In the genomic region with DNA sequence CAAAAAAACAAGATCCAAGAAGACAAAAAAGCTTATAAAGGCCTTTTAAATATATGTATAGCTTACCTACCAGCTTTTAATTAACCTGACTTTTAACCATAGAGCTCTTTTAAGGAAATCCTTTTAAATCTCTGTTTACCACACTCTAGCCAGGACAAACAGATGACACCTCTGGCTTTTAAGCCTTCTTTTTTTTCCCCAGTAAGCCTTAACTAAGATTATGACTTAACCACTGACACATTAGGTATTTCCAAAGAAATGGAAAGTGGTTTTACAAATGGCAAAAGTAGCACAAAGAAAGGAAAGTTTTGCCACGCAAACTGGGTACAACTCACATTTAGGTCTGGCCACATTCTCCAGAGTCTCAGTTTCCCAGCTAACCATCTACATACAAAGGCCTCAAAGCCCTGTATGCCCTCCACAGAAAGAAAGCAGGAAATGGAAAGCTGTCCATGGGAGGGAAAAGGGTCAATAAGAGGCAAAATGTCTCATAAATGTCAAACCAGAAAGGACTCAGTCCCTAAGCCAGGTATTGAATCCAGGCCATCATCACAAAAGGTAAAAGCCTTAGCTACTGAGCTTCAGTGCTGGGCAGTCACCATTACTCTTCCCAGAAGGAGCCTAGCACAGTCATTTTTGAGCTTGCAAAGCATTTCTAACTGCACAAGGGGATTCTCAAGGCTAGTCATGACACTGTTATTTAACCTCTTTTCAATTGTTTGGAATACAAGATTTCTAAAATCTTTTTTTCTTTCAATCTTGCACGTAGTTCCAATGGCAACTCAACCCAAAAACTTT, we compare ENCODE assay signal across 28 cellular contexts. TPM values are rescaled to one million over a fixed set of nuclear protein-coding genes. Genes with fewer than 3 reads are reported as not detected.
DNase-seq lines count a peak whose midpoint lies in the region; ATAC-seq, FAIRE-seq and TF ChIP-seq lines count a peak whose summit lies in the region.
"Had no signal": no experiment of that assay in that cellular context is flagged by ENCODE, and none has a peak within 500 bp of the region (broad histone marks: within the 10 kb centered on the region; RNA-seq: fewer than 3 reads in every experiment).

No MANE protein-coding gene starts in this region.

- H3K27me3 Mint-ChIP-seq in natural killer cell (ENCODE audit: low read depth in 2 of 2) = no peaks in the 10 kb centered on the region
- no peaks in the 10 kb centered on the region for H3K27me3 Mint-ChIP-seq in natural killer cell treated with Interleukin-12 subunit alpha and Interleukin-12 subunit beta and Interleukin-15 and Interleukin-18, amount 100 ng/mL, for 72 hours
- H3K27me3 Mint-ChIP-seq in stimulated activated naive CD8-positive, alpha-beta T cell treated with anti-CD3 and anti-CD28 coated beads, Interleukin-15, Interleukin-2, amounts not matched to agents 100 ng/mL and 50 ng/mL, for 24 hours = no peaks in the 10 kb centered on the region
- H3K27me3 Mint-ChIP-seq: central memory CD8-positive, alpha-beta T cell; effector memory CD8-positive, alpha-beta T cell had no signal

- H3K36me3 ChIP-seq in GM12878 (ENCODE audit: control insufficient read depth in 2 of 2, insufficient read depth in 2 of 2, low read length in 1 of 2) (peaks cover 0 to 8% of the 10 kb centered on the region in 2 experiments; a peak in 1 of 4 replicates), trophoblast cell (ENCODE audit: control insufficient read depth in 1 of 2, insufficient read depth in 2 of 2, low read length in 2 of 2) (peaks cover 0 to 2% of the 10 kb centered on the region in 2 experiments)
- H3K36me3 ChIP-seq: BE2C, esophagus muscularis mucosa, left lung, transverse colon had no signal

- no peak overlapping the region for H2BK12ac ChIP-seq in trophoblast cell (ENCODE audit: low read length)

- TF ChIP-seq POLR2A in GM12878 (IDR thresholded peaks at IDR 0.05; ENCODE audit: low read depth, low read length) = no peak

- H3K4me2 ChIP-seq in GM12878 (ENCODE audit: control insufficient read depth, insufficient read depth) (no peak overlapping the region), trophoblast cell (ENCODE audit: low read length) (no peak overlapping the region)

- no peaks in the 10 kb centered on the region for H3K79me1 ChIP-seq in trophoblast cell (ENCODE audit: low read length)

- no peak overlapping the region for H4K91ac ChIP-seq in trophoblast cell (ENCODE audit: low read depth, low read length)

- BruUV-seq in GM12878 (replicated peaks; lab: Mats Ljungman, UMichigan) = no TSS peak

- intact Hi-C loops in natural killer cell (cut with micrococcal nuclease) = no loop called here
- intact Hi-C loops in GM12878 (cut with micrococcal nuclease; ENCODE audit: unreplicated experiment) = no loop called here

- no peak overlapping the region for H3K14ac ChIP-seq in trophoblast cell (ENCODE audit: low read length)

- TF ChIP-seq EP300 in GM12878 (IDR thresholded peaks at IDR 0.05; ENCODE audit: borderline replicate concordance in 1 of 2, control insufficient read depth in 1 of 2, low read depth in 2 of 2, low read length in 2 of 2) = no peak

- no peak overlapping the region for H3K27ac ChIP-seq in GM12878 (ENCODE audit: control insufficient read depth, insufficient read depth)
- no peak overlapping the region for H3K27ac ChIP-seq in trophoblast cell (ENCODE audit: low read depth, low read length)
- H3K27ac ChIP-seq: body of pancreas, esophagus muscularis mucosa, left lung, transverse colon, VCaP had no signal

- peak; percentile 49 for FAIRE-seq in GM12878 (lab: Jason Lieb, UNC)
- FAIRE-seq: GM18507, islet of Langerhans had no signal

- H3K4ac ChIP-seq in trophoblast cell (ENCODE audit: low read depth, low read length) = no peak overlapping the region

- no peak overlapping the region for H3K4me3 Mint-ChIP-seq in natural killer cell
- H3K4me3 Mint-ChIP-seq in natural killer cell treated with Interleukin-12 subunit alpha and Interleukin-12 subunit beta and Interleukin-15 and Interleukin-18, amount 100 ng/mL, for 72 hours = no peak overlapping the region
- H3K4me3 Mint-ChIP-seq in stimulated activated naive CD8-positive, alpha-beta T cell treated with anti-CD3 and anti-CD28 coated beads, Interleukin-15, Interleukin-2, amounts not matched to agents 100 ng/mL and 50 ng/mL, for 24 hours = peak overlapping the region; percentile 3
- H3K4me3 Mint-ChIP-seq: CD8-positive, alpha-beta T cell had no signal

- H3K4me1 Mint-ChIP-seq in natural killer cell = peaks cover 65 to 70% of the 10 kb centered on the region in 2 donors
- H3K4me1 Mint-ChIP-seq in natural killer cell treated with Interleukin-12 subunit alpha and Interleukin-12 subunit beta and Interleukin-15 and Interleukin-18, amount 100 ng/mL, for 72 hours (ENCODE audit: low read depth in 2 of 2) = peaks cover 48 to 62% of the 10 kb centered on the region in 2 donors
- H3K4me1 Mint-ChIP-seq in stimulated activated naive CD8-positive, alpha-beta T cell treated with anti-CD3 and anti-CD28 coated beads, Interleukin-15, Interleukin-2, amounts not matched to agents 100 ng/mL and 50 ng/mL, for 24 hours (ENCODE audit: low read depth) = peaks cover 87% of the 10 kb centered on the region

- no peaks in the 10 kb centered on the region for H3K36me3 Mint-ChIP-seq in natural killer cell
- peaks cover 10% of the 10 kb centered on the region for H3K36me3 Mint-ChIP-seq in natural killer cell treated with Interleukin-12 subunit alpha and Interleukin-12 subunit beta and Interleukin-15 and Interleukin-18, amount 100 ng/mL, for 72 hours
- H3K36me3 Mint-ChIP-seq in stimulated activated naive CD8-positive, alpha-beta T cell treated with anti-CD3 and anti-CD28 coated beads, Interleukin-15, Interleukin-2, amounts not matched to agents 100 ng/mL and 50 ng/mL, for 24 hours (ENCODE audit: low read depth) = peaks cover 75% of the 10 kb centered on the region

- RAD21 ChIA-PET in GM12878 (lab: Charles Lee; ENCODE audit: unreplicated experiment) = interaction anchor here (1.4 kb wide), 1 partner anchor 13 kb away, joined by 5 read pairs; no protein-coding TSS in a partner anchor

- CTCF ChIA-PET in GM12878 (lab: Yijun Ruan, JAX) = interaction anchor here (0.6 to 1.2 kb wide), 3 partner anchors 8 to 1762 kb away, joined by 3 to 4 read pairs (median 3); no protein-coding TSS in a partner anchor

- no peak overlapping the region for H3K9ac ChIP-seq in GM12878 (ENCODE audit: control insufficient read depth, insufficient read depth, low read length)
- no peak overlapping the region for H3K9ac ChIP-seq in trophoblast cell (ENCODE audit: low read length)

- H3K79me2 ChIP-seq in GM12878 (ENCODE audit: control insufficient read depth, insufficient read depth, low read length) (peaks cover 62% of the 10 kb centered on the region), trophoblast cell (ENCODE audit: control insufficient read depth, insufficient read depth, low read length, poor library complexity) (peaks cover 2% of the 10 kb centered on the region)

- POLR2A ChIA-PET in GM12878 (lab: Charles Lee) = interaction anchor here (1.5 kb wide), 1 partner anchor 13 kb away, joined by 4 read pairs; no protein-coding TSS in a partner anchor

- no peak overlapping the region for H4K8ac ChIP-seq in trophoblast cell (ENCODE audit: low read depth, low read length)

- H4K12ac ChIP-seq in trophoblast cell (ENCODE audit: low read depth, low read length) = no peak overlapping the region

- no peak overlapping the region for H2AK5ac ChIP-seq in trophoblast cell (ENCODE audit: low read length)

- H3K4me1 ChIP-seq in GM12878 (ENCODE audit: control insufficient read depth, insufficient read depth, low read length) = no peaks in the 10 kb centered on the region
- peaks cover 0 to 7% of the 10 kb centered on the region in 2 experiments for H3K4me1 ChIP-seq in trophoblast cell (ENCODE audit: control insufficient read depth in 1 of 2, insufficient read depth in 2 of 2, low read length in 2 of 2)
- H3K4me1 ChIP-seq: BE2C, left lung had no signal

- H2BK120ac ChIP-seq in trophoblast cell (ENCODE audit: insufficient read depth, low read length, poor library complexity) = no peak overlapping the region

- no peak for DNase-seq in natural killer cell
- no peak for DNase-seq in natural killer cell treated with Interleukin-12 subunit alpha and Interleukin-12 subunit beta and Interleukin-15 and Interleukin-18, amount 100 ng/mL, for 72 hours (ENCODE audit: low spot score)
- DNase-seq in NCI-H82 treated with DMSO at 0.1 percent for 48 hours (lab: John Stamatoyannopoulos, UW; ENCODE audit: unreplicated experiment) = peak; percentile 23
- DNase-seq in GM12878 (ENCODE audit: low read depth, low spot score) = no peak
- DNase-seq in NCI-H2107 (lab: John Stamatoyannopoulos, UW) = no peak
- no peak for DNase-seq in trophoblast cell
- DNase-seq: activated CD8-positive, alpha-beta memory T cell treated with anti-CD3 and anti-CD28 coated beads, Interleukin-2, amount 50 U/mL, for 4 hours; activated gamma-delta T cell; BE2C; body of pancreas; CD8-positive, alpha-beta T cell; effector memory CD8-positive, alpha-beta T cell; foreskin fibroblast; IMR-90; left lung; mesenchymal stem cell; NCI-H748 treated with DMSO at 0.1 percent for 48 hours; stimulated activated CD4-positive, alpha-beta T cell treated with anti-CD3 and anti-CD28 coated beads, Interleukin-1b, Interleukin-23, amount 100 ng/mL, for 48 hours; T1000; transverse colon had no signal

- SMC1A ChIA-PET in GM12878 (lab: Charles Lee; ENCODE audit: uncharacterized antibody, unreplicated experiment) = interaction anchor here (0.6 to 1.7 kb wide), 5 partner anchors 9 to 350 kb away, joined by 3 to 6 read pairs (median 3); no protein-coding TSS in a partner anchor

- H3K27ac Mint-ChIP-seq in natural killer cell = peak overlapping the region; percentile 2 to 87
- H3K27ac Mint-ChIP-seq in natural killer cell treated with Interleukin-12 subunit alpha and Interleukin-12 subunit beta and Interleukin-15 and Interleukin-18, amount 100 ng/mL, for 72 hours = no peak overlapping the region
- peak overlapping the region; percentile 90 for H3K27ac Mint-ChIP-seq in stimulated activated naive CD8-positive, alpha-beta T cell treated with anti-CD3 and anti-CD28 coated beads, Interleukin-15, Interleukin-2, amounts not matched to agents 100 ng/mL and 50 ng/mL, for 24 hours

- no peak for TF ChIP-seq RAD21 in GM12878 (IDR thresholded peaks at IDR 0.05; ENCODE audit: insufficient read depth, low read depth, low read length)

- ATAC-seq in natural killer cell (no peak), GM12878 (no peak), HG03565 (IDR thresholded peaks at IDR 0.05; ENCODE audit: unreplicated experiment) (no peak)
- no peak for ATAC-seq in natural killer cell treated with Interleukin-12 subunit alpha and Interleukin-12 subunit beta and Interleukin-15 and Interleukin-18, amount 100 ng/mL, for 72 hours
- ATAC-seq: body of pancreas; CD8-positive, alpha-beta T cell; effector memory CD8-positive, alpha-beta T cell; HCT116; left lung had no signal

- H3K4me3 ChIP-seq in GM12878 = no peak overlapping the region
- no peak overlapping the region for H3K4me3 ChIP-seq in trophoblast cell (ENCODE audit: low read depth, low read length)
- H3K4me3 ChIP-seq: body of pancreas, esophagus muscularis mucosa, left lung, transverse colon had no signal

- H3K9me3 Mint-ChIP-seq in natural killer cell = no peaks in the 10 kb centered on the region
- no peaks in the 10 kb centered on the region for H3K9me3 Mint-ChIP-seq in natural killer cell treated with Interleukin-12 subunit alpha and Interleukin-12 subunit beta and Interleukin-15 and Interleukin-18, amount 100 ng/mL, for 72 hours
- no peaks in the 10 kb centered on the region for H3K9me3 Mint-ChIP-seq in stimulated activated naive CD8-positive, alpha-beta T cell treated with anti-CD3 and anti-CD28 coated beads, Interleukin-15, Interleukin-2, amounts not matched to agents 100 ng/mL and 50 ng/mL, for 24 hours
- H3K9me3 Mint-ChIP-seq: CD8-positive, alpha-beta T cell; central memory CD8-positive, alpha-beta T cell; effector memory CD8-positive, alpha-beta T cell had no signal

- no peak overlapping the region for H3K18ac ChIP-seq in trophoblast cell (ENCODE audit: low read length)

- no peak for TF ChIP-seq CTCF in natural killer cell (IDR thresholded peaks at IDR 0.05)
- no peak for TF ChIP-seq CTCF in GM12878 (IDR thresholded peaks at IDR 0.05 in 2 of 3, conservative IDR thresholded peaks at IDR 0.05 in 1 of 3; ENCODE audit: control insufficient read depth in 2 of 3, extremely low read depth in 1 of 3, insufficient read depth in 1 of 3, low read depth in 3 of 3, low read length in 3 of 3)

- in situ Hi-C loops in GM12878 (cut with MboI) = no loop called here

- no peak overlapping the region for H3K23ac ChIP-seq in trophoblast cell (ENCODE audit: low read length)

- H3K9me3 ChIP-seq in GM12878 (replicated peaks; ENCODE audit: control insufficient read depth, insufficient read depth, low read length) (no peaks in the 10 kb centered on the region; the same call in 1 of the 3 replicates), trophoblast cell (ENCODE audit: insufficient read depth, low read depth, low read length) (no peaks in the 10 kb centered on the region)
- H3K9me3 ChIP-seq: BE2C, body of pancreas, esophagus muscularis mucosa, left lung, transverse colon had no signal

- 97% methylated on average over 2 of the region's 2 CpGs for WGBS in GM12878 (ENCODE audit: insufficient coverage, insufficient replicate concordance, low lambda C conversion rate, missing lambda C conversion rate)
- no CpG with 5 or more reads among the region's 2 CpGs for WGBS in trophoblast cell (ENCODE audit: extremely low coverage, insufficient coverage, insufficient read length)

- H3K27me3 ChIP-seq in GM12878 (replicated peaks in 1 of 2; ENCODE audit: control insufficient read depth in 2 of 2, insufficient read depth in 2 of 2, low read length in 1 of 2) = no peaks in the 10 kb centered on the region
- H3K27me3 ChIP-seq in trophoblast cell (ENCODE audit: insufficient read depth, low read length) = no peaks in the 10 kb centered on the region
- H3K27me3 ChIP-seq: BE2C, body of pancreas, esophagus muscularis mucosa, left lung, transverse colon had no signal

- H2BK5ac ChIP-seq in trophoblast cell (ENCODE audit: low read depth, low read length, poor library complexity) = no peak overlapping the region

- no peaks in the 10 kb centered on the region for H4K20me1 ChIP-seq in GM12878 (ENCODE audit: control insufficient read depth, insufficient read depth)

- H2AFZ ChIP-seq in GM12878 (ENCODE audit: control insufficient read depth, low read depth, low read length) (no peak overlapping the region), trophoblast cell (ENCODE audit: insufficient read depth, low read length, poor library complexity) (no peak overlapping the region)

RNA-seq across cellular contexts. Expression of a gene that starts 19.7 kb away (rescaled TPM):
- total RNA-seq in natural killer cell = 10 to 100 TPM; 29.8 to 33.9 (median 33.2) TPM
- total RNA-seq in natural killer cell treated with Interleukin-12 subunit alpha and Interleukin-12 subunit beta and Interleukin-15 and Interleukin-18, amount 100 ng/mL, for 72 hours = 10 to 100 TPM; 23.0 to 30.5 TPM
- total RNA-seq in GM12878 (2013; cell fraction: nucleolus; rRNA removed) = 191 and 196 TPM in 2 replicates
- total RNA-seq in GM12878 (2014; rRNA removed) = 26.1 and 30.5 TPM in 2 replicates
- total RNA-seq in GM12878 (2014; rRNA removed; fragmentation: Illumina TruSeq; extraction: Trizol) = 33.2 and 35.3 TPM in 2 replicates
- 22.6 and 23.9 TPM in 2 replicates for total RNA-seq in GM12878 (2021)
- polyA plus RNA-seq in GM12878 (2011; ENCODE audit: low read depth) = 8.2 TPM
- 38.9 and 60.4 TPM in 2 replicates for polyA plus RNA-seq in GM12878 (2011; rRNA removed)
- polyA plus RNA-seq in GM12878 (2011; cell fraction: cytosol; rRNA removed) = 10.3 and 11.1 TPM in 2 replicates
- 48.4 and 62.8 TPM in 2 replicates for polyA plus RNA-seq in GM12878 (2011; cell fraction: nucleus; rRNA removed)
- 10.9 and 14.3 TPM in 2 replicates for polyA plus RNA-seq in GM12878 (2012)
- polyA plus RNA-seq in GM12878 (2014; fragmentation: Illumina TruSeq; extraction: Trizol) = 28.1 and 32.2 TPM in 2 replicates
- polyA plus RNA-seq in GM12878 (2014; fragmentation: Nextera tagmentation; extraction: Ambion mirVana) = 10 to 100 TPM; 23.0 to 30.0 TPM
- polyA plus RNA-seq in GM12878 (2014; rRNA removed) = 18.7 and 18.8 TPM in 2 replicates
- polyA plus RNA-seq in GM12878 (2016; fragmentation: Nextera tagmentation; extraction: Ambion mirVana) = 10 to 100 TPM; 13.8 to 15.4 TPM
- polyA minus RNA-seq in GM12878 (2011; rRNA and poly(A)+ RNA removed) = 44.6 and 50.5 TPM in 2 replicates
- 7.8 and 14.2 TPM in 2 replicates for polyA minus RNA-seq in GM12878 (2011; cell fraction: cytosol; rRNA and poly(A)+ RNA removed)
- 93.5 and 124 TPM in 2 replicates for polyA minus RNA-seq in GM12878 (2011; cell fraction: nucleus; rRNA and poly(A)+ RNA removed)
- 9.2 and 9.4 TPM in 2 replicates for polyA plus RNA-seq in trophoblast cell (2013)

Comparison
In these comparisons a context has a peak if more than half of its experiments do, and no peak if none do; other contexts are left out.
1. H3K27ac Mint-ChIP-seq: peak in natural killer cell (2 of 2) and stimulated activated naive CD8-positive, alpha-beta T cell treated with anti-CD3 and anti-CD28 coated beads, Interleukin-15, Interleukin-2, amounts not matched to agents 100 ng/mL and 50 ng/mL, for 24 hours (single experiment); none in natural killer cell treated with Interleukin-12 subunit alpha and Interleukin-12 subunit beta and Interleukin-15 and Interleukin-18, amount 100 ng/mL, for 72 hours (0 of 2).